19 cellular contexts compared by ENCODE assay signal in genomic region chr5:140076788-140077187, GRCh38. TPM values are rescaled to one million over a fixed set of nuclear protein-coding genes. Genes with fewer than 3 reads are reported as not detected.
DNase-seq lines count a peak whose midpoint lies in the region; ATAC-seq, FAIRE-seq and TF ChIP-seq lines count a peak whose summit lies in the region.
"Had no signal": no experiment of that assay in that cellular context is flagged by ENCODE, and none has a peak within 500 bp of the region (broad histone marks: within the 10 kb centered on the region; RNA-seq: fewer than 3 reads in every experiment).

No MANE protein-coding gene starts in this region.

- POLR2A ChIA-PET in HEK293 (lab: Yijun Ruan, JAX) = no interaction called here
- POLR2A ChIA-PET in K562 (lab: Yijun Ruan, JAX) = interaction anchor here (1.1 to 1.5 kb wide), 3 partner anchors 31 to 67 kb away, joined by 3 to 4 read pairs (median 3); no protein-coding TSS in a partner anchor

- no peaks in the 10 kb centered on the region for H3K4me1 ChIP-seq in GM23248 (ENCODE audit: insufficient read depth)
- no peaks in the 10 kb centered on the region for H3K4me1 ChIP-seq in HEK293 (ENCODE audit: control insufficient read depth, insufficient read depth, low read length)
- no peaks in the 10 kb centered on the region for H3K4me1 ChIP-seq in K562 (replicated peaks in 1 of 2; ENCODE audit: control insufficient read depth in 2 of 2, insufficient read depth in 2 of 2, low read length in 2 of 2)
- no peaks in the 10 kb centered on the region for H3K4me1 ChIP-seq in parathyroid adenoma
- H3K4me1 ChIP-seq: BLaER1 had no signal

- no peak overlapping the region for H3K27ac ChIP-seq in GM23248
- no peak overlapping the region for H3K27ac ChIP-seq in HEK293 (ENCODE audit: extremely low read depth, low read depth, low read length)
- H3K27ac ChIP-seq in K562 (ENCODE audit: extremely low read depth, low read depth, low read length) = no peak overlapping the region
- H3K27ac ChIP-seq in parathyroid adenoma = no peak overlapping the region
- H3K27ac ChIP-seq: BLaER1, HL-60 had no signal

- H3K4me2 ChIP-seq in GM23248 (ENCODE audit: unreplicated experiment) (no peak overlapping the region), K562 (ENCODE audit: insufficient read depth, low read length) (no peak overlapping the region), parathyroid adenoma (ENCODE audit: low read length) (no peak overlapping the region)
- H3K4me2 ChIP-seq: BLaER1 had no signal

- H3K9me3 Mint-ChIP-seq in type B pancreatic cell = no peaks in the 10 kb centered on the region
- no peaks in the 10 kb centered on the region for H3K9me3 Mint-ChIP-seq in activated naive CD8-positive, alpha-beta T cell treated with anti-CD3 and anti-CD28 coated beads for 36 hours
- H3K9me3 Mint-ChIP-seq: CD8-positive, alpha-beta T cell; HFFc6 had no signal

- peaks cover 59% of the 10 kb centered on the region for H3K27me3 Mint-ChIP-seq in type B pancreatic cell
- peaks cover 17% of the 10 kb centered on the region for H3K27me3 Mint-ChIP-seq in activated naive CD8-positive, alpha-beta T cell treated with anti-CD3 and anti-CD28 coated beads for 36 hours

- no peaks in the 10 kb centered on the region for H3K79me2 ChIP-seq in GM23248 (ENCODE audit: insufficient read depth)
- H3K79me2 ChIP-seq in K562 (ENCODE audit: control insufficient read depth, insufficient read depth, low read length) = no peaks in the 10 kb centered on the region
- no peaks in the 10 kb centered on the region for H3K79me2 ChIP-seq in parathyroid adenoma

- no peak overlapping the region for H2AFZ ChIP-seq in GM23248
- H2AFZ ChIP-seq in K562 (ENCODE audit: low read depth, low read length) = no peak overlapping the region
- H2AFZ ChIP-seq in parathyroid adenoma = peak overlapping the region; percentile 11

- DNase-seq in GM23248 (peak; percentile 15), K562 (ENCODE audit: extremely low read depth in 1 of 4, low spot score in 3 of 4) (no peak), type B pancreatic cell (ENCODE audit: extremely low spot score, unreplicated experiment) (no peak), NCI-H2227 (lab: John Stamatoyannopoulos, UW; ENCODE audit: unreplicated experiment) (no peak)
- no peak for DNase-seq in activated naive CD8-positive, alpha-beta T cell treated with anti-CD3 and anti-CD28 coated beads for 36 hours
- DNase-seq: Calu3; CD8-positive, alpha-beta T cell; DND-41; EL; HFFc6; Karpas-422; KBM-7 had no signal

- in situ Hi-C loops in GM23248 (cut with MboI) (no loop called here), K562 (cut with MboI) (no loop called here)

- BruUV-seq in K562 (replicated peaks; lab: Mats Ljungman, UMichigan) = no TSS peak

- H3K9ac ChIP-seq in GM23248 (no peak overlapping the region), K562 (ENCODE audit: insufficient read depth in 1 of 2, low read depth in 2 of 2, low read length in 2 of 2) (no peak overlapping the region), parathyroid adenoma (no peak overlapping the region)
- H3K9ac ChIP-seq: BLaER1 had no signal

- H3K9me3 ChIP-seq in GM23248 (ENCODE audit: low read depth) (no peaks in the 10 kb centered on the region), HEK293 (ENCODE audit: control insufficient read depth, insufficient read depth, low read depth, low read length) (no peaks in the 10 kb centered on the region), K562 (replicated peaks; ENCODE audit: control insufficient read depth, insufficient read depth, low read depth, low read length) (no peaks in the 10 kb centered on the region), parathyroid adenoma (ENCODE audit: control insufficient read depth, low read length) (no peaks in the 10 kb centered on the region)
- H3K9me3 ChIP-seq: BLaER1, HAP-1 had no signal

- no peak for ATAC-seq in K562
- ATAC-seq: CD8-positive, alpha-beta T cell had no signal

- H3K36me3 ChIP-seq in GM23248 (ENCODE audit: low read depth) (no peaks in the 10 kb centered on the region), HEK293 (ENCODE audit: control insufficient read depth in 2 of 2, insufficient read depth in 1 of 2, low read length in 2 of 2) (no peaks in the 10 kb centered on the region), K562 (ENCODE audit: control insufficient read depth, insufficient read depth, low read length) (no peaks in the 10 kb centered on the region), parathyroid adenoma (ENCODE audit: control insufficient read depth, insufficient read depth, low read length) (no peaks in the 10 kb centered on the region)
- H3K36me3 ChIP-seq: BLaER1, HAP-1 had no signal

- peaks cover 8% of the 10 kb centered on the region; the same call in 1 of the 2 replicates for H3K27me3 ChIP-seq in GM23248 (replicated peaks; ENCODE audit: insufficient read depth)
- no peaks in the 10 kb centered on the region for H3K27me3 ChIP-seq in K562 (ENCODE audit: control insufficient read depth in 2 of 2, insufficient read depth in 2 of 2, low read length in 2 of 2)
- H3K27me3 ChIP-seq in parathyroid adenoma (ENCODE audit: control insufficient read depth, insufficient read depth, low read length) = no peaks in the 10 kb centered on the region
- H3K27me3 ChIP-seq: BLaER1 had no signal

- TF ChIP-seq CTCF in HEK293 (tag by site-specific recombination; IDR thresholded peaks at IDR 0.05) (no peak), K562 (IDR thresholded peaks at IDR 0.05 in 2 of 3, conservative IDR thresholded peaks at IDR 0.05 in 1 of 3; ENCODE audit: insufficient read depth in 2 of 3, low read depth in 1 of 3, low read length in 3 of 3) (no peak), parathyroid adenoma (IDR thresholded peaks at IDR 0.05) (no peak), type B pancreatic cell (conservative IDR thresholded peaks at IDR 0.05) (no peak)

- TF ChIP-seq RAD21 in K562 (CRISPR knock-in tag; conservative IDR thresholded peaks at IDR 0.05 in 1 of 2, IDR thresholded peaks at IDR 0.05 in 1 of 2) = no peak

- H3K4me3 Mint-ChIP-seq in type B pancreatic cell = no peak overlapping the region
- no peak overlapping the region for H3K4me3 Mint-ChIP-seq in activated naive CD8-positive, alpha-beta T cell treated with anti-CD3 and anti-CD28 coated beads for 36 hours
- H3K4me3 Mint-ChIP-seq: CD8-positive, alpha-beta T cell; HFFc6 had no signal

- no peaks in the 10 kb centered on the region for H3K4me1 Mint-ChIP-seq in type B pancreatic cell (ENCODE audit: unreplicated experiment)
- peaks cover 2% of the 10 kb centered on the region for H3K4me1 Mint-ChIP-seq in activated naive CD8-positive, alpha-beta T cell treated with anti-CD3 and anti-CD28 coated beads for 36 hours
- H3K4me1 Mint-ChIP-seq: CD14-positive monocyte had no signal

- no peak overlapping the region for H3K4me3 ChIP-seq in GM23248
- no peak overlapping the region for H3K4me3 ChIP-seq in HEK293 (ENCODE audit: low read depth, low read length)
- H3K4me3 ChIP-seq in K562 = no peak overlapping the region
- H3K4me3 ChIP-seq in parathyroid adenoma (ENCODE audit: low read depth, low read length) = no peak overlapping the region
- H3K4me3 ChIP-seq: BLaER1, HAP-1 had no signal

- 31 to 41% methylated on average over 2 of the region's 2 CpGs for WGBS in GM23248 (ENCODE audit: low coverage in 1 of 2, low lambda C conversion rate in 2 of 2, missing lambda C conversion rate in 2 of 2), 2 experiments
- WGBS in K562 (ENCODE audit: insufficient coverage, low coverage, missing lambda C conversion rate) = 4% methylated on average over 2 of the region's 2 CpGs

- no peaks in the 10 kb centered on the region for H3F3A ChIP-seq in GM23248 (ENCODE audit: insufficient read depth)

- no peaks in the 10 kb centered on the region for H3K9me2 ChIP-seq in GM23248 (ENCODE audit: insufficient read depth)

- no peak for TF ChIP-seq EP300 in K562 (IDR thresholded peaks at IDR 0.05; ENCODE audit: low read length)

- CTCF ChIA-PET in HEK293 (lab: Yijun Ruan, JAX) = interaction anchor here (0.6 to 5.7 kb wide), 8 partner anchors 29 to 872 kb away, joined by 3 to 109 read pairs (median 3); no protein-coding TSS in a partner anchor
- CTCF ChIA-PET in K562 (lab: Yijun Ruan, JAX; ENCODE audit: low intra/inter-chr PET ratio) = interaction anchor here (0.7 to 5.3 kb wide), 4 partner anchors 23 to 80 kb away, joined by 3 to 73 read pairs (median 32); no protein-coding TSS in a partner anchor

- intact Hi-C loops in K562 (cut with micrococcal nuclease) = no loop called here

- H3K27ac Mint-ChIP-seq in type B pancreatic cell = no peak overlapping the region
- H3K27ac Mint-ChIP-seq in activated naive CD8-positive, alpha-beta T cell treated with anti-CD3 and anti-CD28 coated beads for 36 hours = no peak overlapping the region
- H3K27ac Mint-ChIP-seq: CD14-positive monocyte; CD8-positive, alpha-beta T cell; HFFc6 had no signal

- H4K20me1 ChIP-seq in GM23248 (ENCODE audit: insufficient read depth) (no peaks in the 10 kb centered on the region), K562 (replicated peaks; ENCODE audit: control insufficient read depth, insufficient read depth, low read length) (no peaks in the 10 kb centered on the region)
- H4K20me1 ChIP-seq: BLaER1 had no signal

- FAIRE-seq in K562 (lab: Jason Lieb, UNC) = no peak
- FAIRE-seq: GM12891 had no signal

- no peak for TF ChIP-seq POLR2A in K562 (conservative IDR thresholded peaks at IDR 0.05)

- no peaks in the 10 kb centered on the region for H3K9me1 ChIP-seq in K562 (ENCODE audit: control insufficient read depth, insufficient read depth, low read length)

- H3K36me3 Mint-ChIP-seq in type B pancreatic cell = no peaks in the 10 kb centered on the region
- no peaks in the 10 kb centered on the region for H3K36me3 Mint-ChIP-seq in activated naive CD8-positive, alpha-beta T cell treated with anti-CD3 and anti-CD28 coated beads for 36 hours
- H3K36me3 Mint-ChIP-seq: CD14-positive monocyte; CD8-positive, alpha-beta T cell had no signal

RNA-seq across cellular contexts. Expression of gene NRG2, which starts 33.7 kb away (rescaled TPM):
- not detected in 2 replicates for total RNA-seq in GM23248 (2014; rRNA removed; shearing (Covaris generic))
- polyA plus RNA-seq in GM23248 (2016; fragmentation: Nextera tagmentation; extraction: Ambion mirVana) = 0.05 TPM in 1 of 2 replicates, not detected in the other
- total RNA-seq in K562 (2011; cell fraction: chromatin; rRNA removed; ENCODE audit: low replicate concordance) = not detected in 2 replicates
- total RNA-seq in K562 (2011; cell fraction: nucleolus; rRNA removed) = not detected in 2 replicates
- not detected in 2 replicates for total RNA-seq in K562 (2011; cell fraction: nucleoplasm; rRNA removed)
- total RNA-seq in K562 (2014; rRNA removed) = not detected in 2 replicates
- total RNA-seq in K562 (2014; rRNA removed; fragmentation: Illumina TruSeq; extraction: Trizol) = not detected in 2 replicates
- not detected in 2 replicates for total RNA-seq in K562 (2015; rRNA removed; fragmentation: Illumina TruSeq; extraction: Trizol)
- total RNA-seq in K562 (2021) = 0.07 TPM in 1 of 2 replicates, not detected in the other
- not detected in 2 replicates for polyA plus RNA-seq in K562 (2011; rRNA removed)
- 0.09 and 0.13 TPM in 2 replicates for polyA plus RNA-seq in K562 (2011; cell fraction: cytosol; rRNA removed)
- not detected in 2 replicates for polyA plus RNA-seq in K562 (2011; cell fraction: nucleus; rRNA removed)
- 0.10 and 0.29 TPM in 2 replicates for polyA plus RNA-seq in K562 (2012)
- not detected in 2 replicates for polyA plus RNA-seq in K562 (2014; fragmentation: Illumina TruSeq; extraction: Trizol)
- not detected for polyA plus RNA-seq in K562 (2014; fragmentation: Nextera tagmentation; extraction: Ambion mirVana)
- not detected in 2 replicates for polyA plus RNA-seq in K562 (2014; rRNA removed)
- polyA minus RNA-seq in K562 (2011; rRNA and poly(A)+ RNA removed) = not detected in 2 replicates
- polyA minus RNA-seq in K562 (2011; cell fraction: cytosol; rRNA and poly(A)+ RNA removed) = not detected in 2 replicates
- polyA minus RNA-seq in K562 (2011; cell fraction: nucleus; rRNA and poly(A)+ RNA removed) = not detected in 2 replicates
- total RNA-seq in type B pancreatic cell (ENCODE audit: low replicate concordance) = 0.24 and 1.4 TPM in 2 replicates
- under 1 TPM; 0.10 to 0.14 TPM for total RNA-seq in activated naive CD8-positive, alpha-beta T cell treated with anti-CD3 and anti-CD28 coated beads for 36 hours
- polyA plus RNA-seq: CD14-positive monocyte had no signal

RNA-seq across cellular contexts. Expression of gene PURA, which starts 37.1 kb away (rescaled TPM):
- 24.2 and 30.6 TPM in 2 replicates for total RNA-seq in GM23248 (2014; rRNA removed; shearing (Covaris generic))
- 7.9 and 10.7 TPM in 2 replicates for polyA plus RNA-seq in GM23248 (2016; fragmentation: Nextera tagmentation; extraction: Ambion mirVana)
- 3.0 and 12.0 TPM in 2 replicates for total RNA-seq in K562 (2011; cell fraction: chromatin; rRNA removed; ENCODE audit: low replicate concordance)
- total RNA-seq in K562 (2011; cell fraction: nucleolus; rRNA removed) = 3.2 and 4.1 TPM in 2 replicates
- 7.8 and 14.4 TPM in 2 replicates for total RNA-seq in K562 (2011; cell fraction: nucleoplasm; rRNA removed)
- 10.7 and 13.8 TPM in 2 replicates for total RNA-seq in K562 (2014; rRNA removed)
- total RNA-seq in K562 (2014; rRNA removed; fragmentation: Illumina TruSeq; extraction: Trizol) = 5.5 and 6.0 TPM in 2 replicates
- 5.4 and 6.7 TPM in 2 replicates for total RNA-seq in K562 (2015; rRNA removed; fragmentation: Illumina TruSeq; extraction: Trizol)
- 10.6 and 11.1 TPM in 2 replicates for total RNA-seq in K562 (2021)
- 3.7 and 4.2 TPM in 2 replicates for polyA plus RNA-seq in K562 (2011; rRNA removed)
- polyA plus RNA-seq in K562 (2011; cell fraction: cytosol; rRNA removed) = 1.4 and 2.0 TPM in 2 replicates
- 3.7 and 4.1 TPM in 2 replicates for polyA plus RNA-seq in K562 (2011; cell fraction: nucleus; rRNA removed)
- 4.9 and 5.4 TPM in 2 replicates for polyA plus RNA-seq in K562 (2012)
- polyA plus RNA-seq in K562 (2014; fragmentation: Illumina TruSeq; extraction: Trizol) = 4.7 and 5.6 TPM in 2 replicates
- polyA plus RNA-seq in K562 (2014; fragmentation: Nextera tagmentation; extraction: Ambion mirVana) = 1 to 10 TPM; 3.2 to 4.2 TPM
- 3.9 and 4.7 TPM in 2 replicates for polyA plus RNA-seq in K562 (2014; rRNA removed)
- 5.7 and 8.2 TPM in 2 replicates for polyA minus RNA-seq in K562 (2011; rRNA and poly(A)+ RNA removed)
- polyA minus RNA-seq in K562 (2011; cell fraction: cytosol; rRNA and poly(A)+ RNA removed) = 5.3 and 5.8 TPM in 2 replicates
- polyA minus RNA-seq in K562 (2011; cell fraction: nucleus; rRNA and poly(A)+ RNA removed) = 6.5 and 12.2 TPM in 2 replicates
- total RNA-seq in type B pancreatic cell (ENCODE audit: low replicate concordance) = 8.3 and 10.7 TPM in 2 replicates
- total RNA-seq in activated naive CD8-positive, alpha-beta T cell treated with anti-CD3 and anti-CD28 coated beads for 36 hours = 1 to 10 TPM; 9.7 to 9.9 TPM

RNA-seq across cellular contexts. Expression of gene IGIP, which starts 48.9 kb away (rescaled TPM):
- 13.0 and 16.3 TPM in 2 replicates for total RNA-seq in GM23248 (2014; rRNA removed; shearing (Covaris generic))
- polyA plus RNA-seq in GM23248 (2016; fragmentation: Nextera tagmentation; extraction: Ambion mirVana) (3.4 and 3.5 TPM in 2 replicates), K562 (2011; rRNA removed) (1.0 and 1.2 TPM in 2 replicates), K562 (2014; fragmentation: Illumina TruSeq; extraction: Trizol) (0.96 and 1.5 TPM in 2 replicates), K562 (2014; fragmentation: Nextera tagmentation; extraction: Ambion mirVana) (under 1 TPM; 0.52 to 0.69 TPM), K562 (2014; rRNA removed) (0.91 and 1.1 TPM in 2 replicates)
- total RNA-seq in K562 (2011; cell fraction: chromatin; rRNA removed; ENCODE audit: low replicate concordance) = 1.4 and 5.9 TPM in 2 replicates
- total RNA-seq in K562 (2011; cell fraction: nucleolus; rRNA removed) = 0.67 and 1.2 TPM in 2 replicates
- total RNA-seq in K562 (2011; cell fraction: nucleoplasm; rRNA removed) = 3.4 and 9.5 TPM in 2 replicates
- total RNA-seq in K562 (2014; rRNA removed) (0.73 and 1.3 TPM in 2 replicates), K562 (2014; rRNA removed; fragmentation: Illumina TruSeq; extraction: Trizol) (1.4 and 1.5 TPM in 2 replicates), K562 (2015; rRNA removed; fragmentation: Illumina TruSeq; extraction: Trizol) (1.4 and 1.6 TPM in 2 replicates), K562 (2021) (1.1 and 1.2 TPM in 2 replicates), type B pancreatic cell (ENCODE audit: low replicate concordance) (2.6 and 2.9 TPM in 2 replicates)
- polyA plus RNA-seq in K562 (2011; cell fraction: cytosol; rRNA removed) = 0.19 and 0.86 TPM in 2 replicates
- polyA plus RNA-seq in K562 (2011; cell fraction: nucleus; rRNA removed) = 2.3 and 4.8 TPM in 2 replicates
- polyA plus RNA-seq in K562 (2012) = 1.1 and 2.3 TPM in 2 replicates
- polyA minus RNA-seq in K562 (2011; rRNA and poly(A)+ RNA removed) = 1.4 and 2.2 TPM in 2 replicates
- polyA minus RNA-seq in K562 (2011; cell fraction: cytosol; rRNA and poly(A)+ RNA removed) = 0.57 and 0.64 TPM in 2 replicates
- 1.3 and 3.1 TPM in 2 replicates for polyA minus RNA-seq in K562 (2011; cell fraction: nucleus; rRNA and poly(A)+ RNA removed)
- 1 to 10 TPM; 1.2 to 1.3 TPM for total RNA-seq in activated naive CD8-positive, alpha-beta T cell treated with anti-CD3 and anti-CD28 coated beads for 36 hours
